In genomic region chr5:177529247-177529901, GRCh38 we compare ENCODE assay signal across 1 cellular context.
TF ChIP-seq lines count a peak whose summit lies in the region.

No MANE protein-coding gene starts in this region.

TF ChIP-seq in K562, 482 proteins besides CTCF, POLR2A, EP300 and RAD21 (continues in another document):
- TF ChIP-seq HMG20B (CRISPR knock-in tag; IDR thresholded peaks at IDR 0.05) = no peak
- peak; percentile 29; the same call in 1 of the 2 replicates for TF ChIP-seq ZKSCAN1 (IDR thresholded peaks at IDR 0.05; ENCODE audit: low read depth, low read length)
- TF ChIP-seq TBP (optimal IDR thresholded peaks at IDR 0.05; ENCODE audit: low read depth, low read length) = peak; percentile 22
- TF ChIP-seq ZNF696 (CRISPR knock-in tag; conservative IDR thresholded peaks at IDR 0.05) = no peak
- TF ChIP-seq MXI1 (IDR thresholded peaks at IDR 0.05; ENCODE audit: low read depth, low read length) = no peak
- TF ChIP-seq RBM17 (IDR thresholded peaks at IDR 0.05; ENCODE audit: borderline replicate concordance, low read depth, low read length) = no peak
- TF ChIP-seq KLF13 (tag; IDR thresholded peaks at IDR 0.05; ENCODE audit: borderline replicate concordance, low read depth) = no peak
- TF ChIP-seq, protein P1, sequence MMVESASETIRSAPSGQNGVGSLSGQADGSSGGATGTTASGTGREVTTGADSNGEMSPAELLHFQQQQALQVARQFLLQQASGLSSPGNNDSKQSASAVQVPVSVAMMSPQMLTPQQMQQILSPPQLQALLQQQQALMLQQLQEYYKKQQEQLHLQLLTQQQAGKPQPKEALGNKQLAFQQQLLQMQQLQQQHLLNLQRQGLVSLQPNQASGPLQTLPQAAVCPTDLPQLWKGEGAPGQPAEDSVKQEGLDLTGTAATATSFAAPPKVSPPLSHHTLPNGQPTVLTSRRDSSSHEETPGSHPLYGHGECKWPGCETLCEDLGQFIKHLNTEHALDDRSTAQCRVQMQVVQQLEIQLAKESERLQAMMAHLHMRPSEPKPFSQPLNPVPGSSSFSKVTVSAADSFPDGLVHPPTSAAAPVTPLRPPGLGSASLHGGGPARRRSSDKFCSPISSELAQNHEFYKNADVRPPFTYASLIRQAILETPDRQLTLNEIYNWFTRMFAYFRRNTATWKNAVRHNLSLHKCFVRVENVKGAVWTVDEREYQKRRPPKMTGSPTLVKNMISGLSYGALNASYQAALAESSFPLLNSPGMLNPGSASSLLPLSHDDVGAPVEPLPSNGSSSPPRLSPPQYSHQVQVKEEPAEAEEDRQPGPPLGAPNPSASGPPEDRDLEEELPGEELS (CRISPR knock-in tag; IDR thresholded peaks at IDR 0.05; ENCODE audit: borderline replicate concordance) = no peak
- no peak for TF ChIP-seq SNAPC5 (CRISPR knock-in tag; IDR thresholded peaks at IDR 0.05)
- no peak for TF ChIP-seq ZBTB7A (IDR thresholded peaks at IDR 0.05; ENCODE audit: borderline replicate concordance, control insufficient read depth, low read depth, low read length)
- TF ChIP-seq, protein P2, sequence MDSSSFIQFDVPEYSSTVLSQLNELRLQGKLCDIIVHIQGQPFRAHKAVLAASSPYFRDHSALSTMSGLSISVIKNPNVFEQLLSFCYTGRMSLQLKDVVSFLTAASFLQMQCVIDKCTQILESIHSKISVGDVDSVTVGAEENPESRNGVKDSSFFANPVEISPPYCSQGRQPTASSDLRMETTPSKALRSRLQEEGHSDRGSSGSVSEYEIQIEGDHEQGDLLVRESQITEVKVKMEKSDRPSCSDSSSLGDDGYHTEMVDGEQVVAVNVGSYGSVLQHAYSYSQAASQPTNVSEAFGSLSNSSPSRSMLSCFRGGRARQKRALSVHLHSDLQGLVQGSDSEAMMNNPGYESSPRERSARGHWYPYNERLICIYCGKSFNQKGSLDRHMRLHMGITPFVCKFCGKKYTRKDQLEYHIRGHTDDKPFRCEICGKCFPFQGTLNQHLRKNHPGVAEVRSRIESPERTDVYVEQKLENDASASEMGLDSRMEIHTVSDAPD (CRISPR knock-in tag; IDR thresholded peaks at IDR 0.05) = no peak
- peak; percentile 86 for TF ChIP-seq MECOM (CRISPR knock-in tag; IDR thresholded peaks at IDR 0.05)
- TF ChIP-seq IRF2 (CRISPR knock-in tag; IDR thresholded peaks at IDR 0.05) = no peak
- 0 out of 2 replicates have a peak, but pooled peaks have one; percentile 40 for TF ChIP-seq LCOR (CRISPR knock-in tag; IDR thresholded peaks at IDR 0.05)
- peak; percentile 54; the same call in 1 of the 2 replicates for TF ChIP-seq PHB2 (IDR thresholded peaks at IDR 0.05; ENCODE audit: low read depth)
- peak; percentile 93 for TF ChIP-seq GATA2 (CRISPR knock-in tag; IDR thresholded peaks at IDR 0.05)
- TF ChIP-seq POLR2AphosphoS2 (IDR thresholded peaks at IDR 0.05; ENCODE audit: low read length) = no peak
- no peak for TF ChIP-seq ZFP91 (CRISPR knock-in tag; IDR thresholded peaks at IDR 0.05)
- TF ChIP-seq ZNF133 (CRISPR knock-in tag; IDR thresholded peaks at IDR 0.05) = no peak
- TF ChIP-seq RFX5 (IDR thresholded peaks at IDR 0.05; ENCODE audit: low read depth, low read length) = no peak
- TF ChIP-seq TRIM24 (IDR thresholded peaks at IDR 0.05) = peak; percentile 69 to 82
- no peak for TF ChIP-seq CHD4 (IDR thresholded peaks at IDR 0.05; ENCODE audit: insufficient read depth, insufficient replicate concordance, low read depth, low read length, poor library complexity, severe bottlenecking)
- TF ChIP-seq, protein P3, sequence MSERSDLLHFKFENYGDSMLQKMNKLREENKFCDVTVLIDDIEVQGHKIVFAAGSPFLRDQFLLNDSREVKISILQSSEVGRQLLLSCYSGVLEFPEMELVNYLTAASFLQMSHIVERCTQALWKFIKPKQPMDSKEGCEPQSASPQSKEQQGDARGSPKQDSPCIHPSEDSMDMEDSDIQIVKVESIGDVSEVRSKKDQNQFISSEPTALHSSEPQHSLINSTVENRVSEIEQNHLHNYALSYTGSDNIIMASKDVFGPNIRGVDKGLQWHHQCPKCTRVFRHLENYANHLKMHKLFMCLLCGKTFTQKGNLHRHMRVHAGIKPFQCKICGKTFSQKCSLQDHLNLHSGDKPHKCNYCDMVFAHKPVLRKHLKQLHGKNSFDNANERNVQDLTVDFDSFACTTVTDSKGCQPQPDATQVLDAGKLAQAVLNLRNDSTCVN (CRISPR knock-in tag; IDR thresholded peaks at IDR 0.05) = no peak
- no peak for TF ChIP-seq NR1H2 (CRISPR knock-in tag; IDR thresholded peaks at IDR 0.05)
- TF ChIP-seq MEIS2 (IDR thresholded peaks at IDR 0.05; ENCODE audit: partially characterized antibody) = peak; percentile 13
- TF ChIP-seq CCNT2 (IDR thresholded peaks at IDR 0.05; ENCODE audit: borderline replicate concordance, extremely low read depth, insufficient read length, low read depth, low read length) = peak; percentile 42
- no peak for TF ChIP-seq ZNF239 (CRISPR knock-in tag; IDR thresholded peaks at IDR 0.05)
- TF ChIP-seq FOXM1 (IDR thresholded peaks at IDR 0.05; ENCODE audit: low read depth) = peak; percentile 54; the same call in 1 of the 2 replicates
- no peak for TF ChIP-seq FOXM1 (CRISPR knock-in tag; IDR thresholded peaks at IDR 0.05; ENCODE audit: low read depth)
- TF ChIP-seq ZNF316 (IDR thresholded peaks at IDR 0.05) = no peak
- TF ChIP-seq MYBL2 (IDR thresholded peaks at IDR 0.05; ENCODE audit: low read depth) = no peak
- TF ChIP-seq MYBL2 (CRISPR knock-in tag; IDR thresholded peaks at IDR 0.05; ENCODE audit: borderline replicate concordance) = no peak
- no peak for TF ChIP-seq ZNF197 (CRISPR knock-in tag; IDR thresholded peaks at IDR 0.05; ENCODE audit: low read depth)
- TF ChIP-seq, protein P4, sequence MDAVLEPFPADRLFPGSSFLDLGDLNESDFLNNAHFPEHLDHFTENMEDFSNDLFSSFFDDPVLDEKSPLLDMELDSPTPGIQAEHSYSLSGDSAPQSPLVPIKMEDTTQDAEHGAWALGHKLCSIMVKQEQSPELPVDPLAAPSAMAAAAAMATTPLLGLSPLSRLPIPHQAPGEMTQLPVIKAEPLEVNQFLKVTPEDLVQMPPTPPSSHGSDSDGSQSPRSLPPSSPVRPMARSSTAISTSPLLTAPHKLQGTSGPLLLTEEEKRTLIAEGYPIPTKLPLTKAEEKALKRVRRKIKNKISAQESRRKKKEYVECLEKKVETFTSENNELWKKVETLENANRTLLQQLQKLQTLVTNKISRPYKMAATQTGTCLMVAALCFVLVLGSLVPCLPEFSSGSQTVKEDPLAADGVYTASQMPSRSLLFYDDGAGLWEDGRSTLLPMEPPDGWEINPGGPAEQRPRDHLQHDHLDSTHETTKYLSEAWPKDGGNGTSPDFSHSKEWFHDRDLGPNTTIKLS (IDR thresholded peaks at IDR 0.05; ENCODE audit: borderline replicate concordance, low read depth) = no peak
- no peak for TF ChIP-seq SIN3A (IDR thresholded peaks at IDR 0.05; ENCODE audit: borderline replicate concordance in 2 of 2, control insufficient read depth in 1 of 2, low read depth in 2 of 2, low read length in 2 of 2)
- TF ChIP-seq GTF2B (IDR thresholded peaks at IDR 0.05; ENCODE audit: extremely low read depth, insufficient read length) = no peak
- TF ChIP-seq ATF3 (IDR thresholded peaks at IDR 0.05) = no peak
- TF ChIP-seq ATF3 (CRISPR knock-in tag; conservative IDR thresholded peaks at IDR 0.05) = no peak
- TF ChIP-seq ZNF445 (CRISPR knock-in tag; IDR thresholded peaks at IDR 0.05; ENCODE audit: low read depth) = no peak
- no peak for TF ChIP-seq KLF10 (CRISPR knock-in tag; IDR thresholded peaks at IDR 0.05)
- TF ChIP-seq ELF4 (CRISPR knock-in tag; IDR thresholded peaks at IDR 0.05) = no peak
- TF ChIP-seq TARDBP (IDR thresholded peaks at IDR 0.05) = no peak
- no peak for TF ChIP-seq FIP1L1 (IDR thresholded peaks at IDR 0.05; ENCODE audit: low read depth, low read length, poor library complexity, severe bottlenecking)
- TF ChIP-seq, protein P5, sequence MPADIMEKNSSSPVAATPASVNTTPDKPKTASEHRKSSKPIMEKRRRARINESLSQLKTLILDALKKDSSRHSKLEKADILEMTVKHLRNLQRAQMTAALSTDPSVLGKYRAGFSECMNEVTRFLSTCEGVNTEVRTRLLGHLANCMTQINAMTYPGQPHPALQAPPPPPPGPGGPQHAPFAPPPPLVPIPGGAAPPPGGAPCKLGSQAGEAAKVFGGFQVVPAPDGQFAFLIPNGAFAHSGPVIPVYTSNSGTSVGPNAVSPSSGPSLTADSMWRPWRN (IDR thresholded peaks at IDR 0.05; ENCODE audit: low read depth) = no peak
- TF ChIP-seq ZC3H11A (IDR thresholded peaks at IDR 0.05; ENCODE audit: low read depth, low read length) = no peak
- peak; percentile 92 for TF ChIP-seq CBFA2T2 (conservative IDR thresholded peaks at IDR 0.05)
- TF ChIP-seq ZBTB2 (IDR thresholded peaks at IDR 0.05) = no peak
- no peak for TF ChIP-seq TCF7L2 (IDR thresholded peaks at IDR 0.05; ENCODE audit: low read depth, low read length)
- TF ChIP-seq RBM39 (optimal IDR thresholded peaks at IDR 0.05; ENCODE audit: low read depth, low read length) = no peak
- no peak for TF ChIP-seq ZNF507 (tag; conservative IDR thresholded peaks at IDR 0.05)
- TF ChIP-seq RB1 (IDR thresholded peaks at IDR 0.05; ENCODE audit: low read depth) = no peak
- peak; percentile 33 to 67; a peak in 3 of 4 replicates for TF ChIP-seq TBL1XR1 (IDR thresholded peaks at IDR 0.05; ENCODE audit: low read length in 2 of 2)
- peak; percentile 64 for TF ChIP-seq BHLHE40 (IDR thresholded peaks at IDR 0.05; ENCODE audit: low read length)
- TF ChIP-seq POLR3A (IDR thresholded peaks at IDR 0.05; ENCODE audit: borderline replicate concordance, extremely low read depth, insufficient read depth, insufficient read length) = no peak
- no peak for TF ChIP-seq ATF1 (CRISPR knock-in tag; IDR thresholded peaks at IDR 0.05)
- TF ChIP-seq ATF1 (tag; IDR thresholded peaks at IDR 0.05) = peak; percentile 27; the same call in 1 of the 2 replicates
- peak; percentile 84 for TF ChIP-seq KLF16 (IDR thresholded peaks at IDR 0.05)
- TF ChIP-seq PTRF (tag; IDR thresholded peaks at IDR 0.05) = no peak
- TF ChIP-seq, protein P6, sequence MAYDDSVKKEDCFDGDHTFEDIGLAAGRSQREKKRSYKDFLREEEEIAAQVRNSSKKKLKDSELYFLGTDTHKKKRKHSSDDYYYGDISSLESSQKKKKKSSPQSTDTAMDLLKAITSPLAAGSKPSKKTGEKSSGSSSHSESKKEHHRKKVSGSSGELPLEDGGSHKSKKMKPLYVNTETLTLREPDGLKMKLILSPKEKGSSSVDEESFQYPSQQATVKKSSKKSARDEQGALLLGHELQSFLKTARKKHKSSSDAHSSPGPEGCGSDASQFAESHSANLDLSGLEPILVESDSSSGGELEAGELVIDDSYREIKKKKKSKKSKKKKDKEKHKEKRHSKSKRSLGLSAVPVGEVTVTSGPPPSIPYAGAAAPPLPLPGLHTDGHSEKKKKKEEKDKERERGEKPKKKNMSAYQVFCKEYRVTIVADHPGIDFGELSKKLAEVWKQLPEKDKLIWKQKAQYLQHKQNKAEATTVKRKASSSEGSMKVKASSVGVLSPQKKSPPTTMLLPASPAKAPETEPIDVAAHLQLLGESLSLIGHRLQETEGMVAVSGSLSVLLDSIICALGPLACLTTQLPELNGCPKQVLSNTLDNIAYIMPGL (CRISPR knock-in tag; IDR thresholded peaks at IDR 0.05) = no peak
- TF ChIP-seq POLR2G (IDR thresholded peaks at IDR 0.05; ENCODE audit: low read depth, low read length) = no peak
- TF ChIP-seq, protein P7, sequence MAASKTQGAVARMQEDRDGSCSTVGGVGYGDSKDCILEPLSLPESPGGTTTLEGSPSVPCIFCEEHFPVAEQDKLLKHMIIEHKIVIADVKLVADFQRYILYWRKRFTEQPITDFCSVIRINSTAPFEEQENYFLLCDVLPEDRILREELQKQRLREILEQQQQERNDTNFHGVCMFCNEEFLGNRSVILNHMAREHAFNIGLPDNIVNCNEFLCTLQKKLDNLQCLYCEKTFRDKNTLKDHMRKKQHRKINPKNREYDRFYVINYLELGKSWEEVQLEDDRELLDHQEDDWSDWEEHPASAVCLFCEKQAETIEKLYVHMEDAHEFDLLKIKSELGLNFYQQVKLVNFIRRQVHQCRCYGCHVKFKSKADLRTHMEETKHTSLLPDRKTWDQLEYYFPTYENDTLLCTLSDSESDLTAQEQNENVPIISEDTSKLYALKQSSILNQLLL (CRISPR knock-in tag; IDR thresholded peaks at IDR 0.05; ENCODE audit: borderline replicate concordance) = no peak
- peak; percentile 35 for TF ChIP-seq NEUROD1 (IDR thresholded peaks at IDR 0.05; ENCODE audit: borderline replicate concordance, low read depth, low read length, partially characterized antibody)
- TF ChIP-seq THRAP3 (IDR thresholded peaks at IDR 0.05; ENCODE audit: borderline replicate concordance) = no peak
